ENCODE assay signal across 7 cellular contexts in genomic region chr10:16679511-16679910, GRCh38.
"Had no signal": no experiment of that assay in that cellular context is flagged by ENCODE, and none has a peak within 500 bp of the region (broad histone marks: within the 10 kb centered on the region; RNA-seq: fewer than 3 reads in every experiment).

No MANE protein-coding gene starts in this region.

- H3K9me3 ChIP-seq: HAP-1 had no signal

- H3K9ac ChIP-seq: GM23248 had no signal

- DNase-seq: GM23248, GOT3, H7, HFFc6 had no signal

- H3K9me3 Mint-ChIP-seq: HFFc6 had no signal

- H3K4me3 Mint-ChIP-seq: HFFc6, IgD-negative memory B cell had no signal

- H3K27ac Mint-ChIP-seq: HFFc6, IgD-negative memory B cell had no signal

- H3K4me3 ChIP-seq: GM23248, HAP-1 had no signal

- H3K27me3 Mint-ChIP-seq: IgD-negative memory B cell had no signal

- H3K36me3 ChIP-seq: HAP-1 had no signal

- H3K4me1 ChIP-seq: HAP-1 had no signal

- H2AFZ ChIP-seq: GM23248 had no signal

- H3K27ac ChIP-seq: GM23248, HL-60 had no signal
